8 cellular contexts compared by ENCODE assay signal in genomic region chr2:119517433-119517832, GRCh38. TPM values are rescaled to one million over a fixed set of nuclear protein-coding genes. Genes with fewer than 3 reads are reported as not detected.
DNase-seq lines count a peak whose midpoint lies in the region; ATAC-seq and TF ChIP-seq lines count a peak whose summit lies in the region.

No MANE protein-coding gene starts in this region.

- no peaks in the 10 kb centered on the region for H3K4me1 ChIP-seq in cardiac muscle cell (ENCODE audit: low read depth)

- H3K4me1 Mint-ChIP-seq in activated T-cell treated with anti-CD3 and anti-CD28 coated beads, Interleukin-2, amount 50 U/mL, for 24 hours (ENCODE audit: low read depth) = no peaks in the 10 kb centered on the region

- peak; percentile 51 for DNase-seq in COR-L47 (lab: John Stamatoyannopoulos, UW)
- DNase-seq in NCI-H69 (lab: John Stamatoyannopoulos, UW) = peak; percentile 47
- DNase-seq in activated T-cell treated with anti-CD3 and anti-CD28 coated beads, Interleukin-2, amount 50 U/mL, for 24 hours = peak; percentile 39
- DNase-seq in cardiac muscle cell (ENCODE audit: low read depth in 1 of 2, low spot score in 1 of 2) = peak; percentile 70 to 77
- DNase-seq in stimulated activated CD4-positive, alpha-beta T cell treated with anti-CD3 and anti-CD28 coated beads, Interleukin-12 subunit alpha, Interleukin-12 subunit beta, amount 100 ng/mL, for 4 hours = peak; percentile 23
- no peak for DNase-seq in cerebellar nuclear complex (lab: John Stamatoyannopoulos, UW)

- H3K4me3 ChIP-seq in cardiac muscle cell = no peak overlapping the region

- H3K27ac ChIP-seq in cardiac muscle cell = no peak overlapping the region

- no peaks in the 10 kb centered on the region for H3K36me3 Mint-ChIP-seq in activated T-cell treated with anti-CD3 and anti-CD28 coated beads, Interleukin-2, amount 50 U/mL, for 24 hours (ENCODE audit: low read depth)

- H3K9me3 ChIP-seq in cardiac muscle cell (ENCODE audit: low read depth) = no peaks in the 10 kb centered on the region

- H3K27ac Mint-ChIP-seq in activated T-cell treated with anti-CD3 and anti-CD28 coated beads, Interleukin-2, amount 50 U/mL, for 24 hours = no peak overlapping the region

- H3K27me3 ChIP-seq in cardiac muscle cell = peaks cover 21% of the 10 kb centered on the region

- no peaks in the 10 kb centered on the region for H3K36me3 ChIP-seq in cardiac muscle cell

- H3K27me3 Mint-ChIP-seq in activated T-cell treated with anti-CD3 and anti-CD28 coated beads, Interleukin-2, amount 50 U/mL, for 24 hours = peaks cover 51% of the 10 kb centered on the region

- ATAC-seq in GM19035 (IDR thresholded peaks at IDR 0.05; ENCODE audit: unreplicated experiment) (peak; percentile 86), HG03103 (IDR thresholded peaks at IDR 0.05; ENCODE audit: low read depth, unreplicated experiment) (peak; percentile 95)

- no peaks in the 10 kb centered on the region for H3K9me3 Mint-ChIP-seq in activated T-cell treated with anti-CD3 and anti-CD28 coated beads, Interleukin-2, amount 50 U/mL, for 24 hours

- no peak overlapping the region for H3K4me3 Mint-ChIP-seq in activated T-cell treated with anti-CD3 and anti-CD28 coated beads, Interleukin-2, amount 50 U/mL, for 24 hours

- peak; percentile 90 for TF ChIP-seq CTCF in cardiac muscle cell (IDR thresholded peaks at IDR 0.05; ENCODE audit: low read depth, low read length)

RNA-seq across cellular contexts. Expression of gene SCTR, which starts 6.8 kb away (rescaled TPM):
- total RNA-seq in cardiac muscle cell = 0.07 and 0.09 TPM in 2 replicates
- polyA plus RNA-seq in cardiac muscle cell = 0.81 TPM in 1 of 2 replicates, not detected in the other

RNA-seq across cellular contexts. Expression of gene CFAP221, which starts 26.8 kb away (rescaled TPM):
- 11.0 and 12.9 TPM in 2 replicates for total RNA-seq in cardiac muscle cell
- polyA plus RNA-seq in cardiac muscle cell = 13.6 and 20.1 TPM in 2 replicates

Comparison
In these comparisons a context has a peak if more than half of its experiments do, and no peak if none do; other contexts are left out.
1. DNase-seq: peak in COR-L47 (single experiment), NCI-H69 (single experiment), activated T-cell treated with anti-CD3 and anti-CD28 coated beads, Interleukin-2, amount 50 U/mL, for 24 hours (single experiment), cardiac muscle cell (2 of 2) and stimulated activated CD4-positive, alpha-beta T cell treated with anti-CD3 and anti-CD28 coated beads, Interleukin-12 subunit alpha, Interleukin-12 subunit beta, amount 100 ng/mL, for 4 hours (single experiment); none in cerebellar nuclear complex (0 of 2).